In genomic region chr3:64026346-64026745, GRCh38 we compare ENCODE assay signal across 22 cellular contexts. TPM values are rescaled to one million over a fixed set of nuclear protein-coding genes. Genes with fewer than 3 reads are reported as not detected.
DNase-seq lines count a peak whose midpoint lies in the region; ATAC-seq, FAIRE-seq and TF ChIP-seq lines count a peak whose summit lies in the region.
"Had no signal": no experiment of that assay in that cellular context is flagged by ENCODE, and none has a peak within 500 bp of the region (broad histone marks: within the 10 kb centered on the region; RNA-seq: fewer than 3 reads in every experiment).

No MANE protein-coding gene starts in this region.

- no peak for FAIRE-seq in GM12891 (lab: Jason Lieb, UNC)
- FAIRE-seq in GM12878 (lab: Jason Lieb, UNC) = no peak
- FAIRE-seq in RCC 7860 (lab: Jason Lieb, UNC) = no peak
- FAIRE-seq: A549, G401.6, GM18507 had no signal

- CTCF ChIA-PET in GM12878 (lab: Yijun Ruan, JAX) = interaction anchor here (1.5 to 6.0 kb wide), 4 partner anchors 197 to 458 kb away, joined by 4 to 66 read pairs (median 8); no protein-coding TSS in a partner anchor

- H3K4me3 ChIP-seq in GM12878 = no peak overlapping the region
- H3K4me3 ChIP-seq in parathyroid adenoma (ENCODE audit: low read depth, low read length) = no peak overlapping the region
- H3K4me3 ChIP-seq: A549; BLaER1 treated with 17β-estradiol and CSF1 and Interleukin-3, amounts not matched to agents 10 nM and 100 nM; GM23338 had no signal

- H4K20me1 ChIP-seq in GM12878 (ENCODE audit: control insufficient read depth, insufficient read depth) = no peaks in the 10 kb centered on the region

- SMC1A ChIA-PET in GM12878 (lab: Charles Lee; ENCODE audit: uncharacterized antibody, unreplicated experiment) = interaction anchor here (0.9 to 2.7 kb wide), 2 partner anchors 94 to 458 kb away, joined by 3 to 18 read pairs; no protein-coding TSS in a partner anchor

- POLR2A ChIA-PET in GM12878 (lab: Charles Lee) = no interaction called here

- no TSS peak for BruUV-seq in GM12878 (replicated peaks; lab: Mats Ljungman, UMichigan)

- no peaks in the 10 kb centered on the region; the same call in 1 of the 2 replicates for H3K4me1 ChIP-seq in GM12878 (ENCODE audit: control insufficient read depth, insufficient read depth, low read length)
- H3K4me1 ChIP-seq in parathyroid adenoma = peaks cover 6% of the 10 kb centered on the region
- H3K4me1 ChIP-seq: BE2C had no signal

- H3K4me2 ChIP-seq in GM12878 (ENCODE audit: control insufficient read depth, insufficient read depth) = no peak overlapping the region
- H3K4me2 ChIP-seq in parathyroid adenoma (ENCODE audit: low read length) = peak overlapping the region; percentile 28
- H3K4me2 ChIP-seq: A549; BLaER1 treated with 17β-estradiol and CSF1 and Interleukin-3, amounts not matched to agents 10 nM and 100 nM; GM23338 had no signal

- DNase-seq in GM12891 (ENCODE audit: insufficient read length, low spot score) (no peak), GM12878 (ENCODE audit: low read depth, low spot score) (no peak), RCC 7860 (ENCODE audit: low spot score) (no peak), NCI-H446 (lab: John Stamatoyannopoulos, UW) (no peak)
- DNase-seq: 8988T; ACHN; AML-193; BE2C; Caco-2; CD8-positive, alpha-beta T cell; DMS153; DND-41; H9 had no signal

- H3K36me3 ChIP-seq in GM12878 (ENCODE audit: control insufficient read depth in 2 of 2, insufficient read depth in 2 of 2, low read length in 1 of 2) (peaks cover 0 to 3% of the 10 kb centered on the region in 2 experiments; a peak in 1 of 4 replicates), parathyroid adenoma (ENCODE audit: control insufficient read depth, insufficient read depth, low read length) (no peaks in the 10 kb centered on the region)

- intact Hi-C loops in GM12878 (cut with micrococcal nuclease; ENCODE audit: unreplicated experiment) = no loop called here

- RAD21 ChIA-PET in GM12878 (lab: Charles Lee; ENCODE audit: unreplicated experiment) = interaction anchor here (1.1 to 2.5 kb wide), 4 partner anchors 21 to 458 kb away, joined by 3 to 14 read pairs (median 4); no protein-coding TSS in a partner anchor

- in situ Hi-C loops in GM12878 (cut with MboI) = loop anchor here (5.0 kb wide), 1 partner anchor 371 kb away; no protein-coding TSS in a partner anchor

- H3K9ac ChIP-seq in GM12878 (ENCODE audit: control insufficient read depth, insufficient read depth, low read length) = no peak overlapping the region
- H3K9ac ChIP-seq in parathyroid adenoma = no peak overlapping the region
- H3K9ac ChIP-seq: BLaER1 treated with 17β-estradiol and CSF1 and Interleukin-3, amounts not matched to agents 10 nM and 100 nM had no signal

- H3K9me3 ChIP-seq in GM12878 (replicated peaks; ENCODE audit: control insufficient read depth, insufficient read depth, low read length) (no peaks in the 10 kb centered on the region), parathyroid adenoma (ENCODE audit: control insufficient read depth, low read length) (no peaks in the 10 kb centered on the region)
- H3K9me3 ChIP-seq: A549; BE2C; BLaER1 treated with 17β-estradiol and CSF1 and Interleukin-3, amounts not matched to agents 10 nM and 100 nM; Caco-2 had no signal

- WGBS in GM12878 (ENCODE audit: insufficient coverage, insufficient replicate concordance, low lambda C conversion rate, missing lambda C conversion rate) = 40% methylated on average over 2 of the region's 2 CpGs

- peaks cover 20% of the 10 kb centered on the region for H3K79me2 ChIP-seq in GM12878 (ENCODE audit: control insufficient read depth, insufficient read depth, low read length)
- peaks cover 18% of the 10 kb centered on the region for H3K79me2 ChIP-seq in parathyroid adenoma

- peak; percentile 17 for ATAC-seq in HG03175 (IDR thresholded peaks at IDR 0.05; ENCODE audit: unreplicated experiment)
- ATAC-seq in GM12878 = no peak
- ATAC-seq in GM21717 (IDR thresholded peaks at IDR 0.05; ENCODE audit: unreplicated experiment) = no peak
- ATAC-seq: A549; CD8-positive, alpha-beta T cell; GM23338; HCT116 had no signal

- H2AFZ ChIP-seq in GM12878 (ENCODE audit: control insufficient read depth, low read depth, low read length) (no peak overlapping the region), parathyroid adenoma (no peak overlapping the region)
- H2AFZ ChIP-seq: GM23338 had no signal

- no peak for TF ChIP-seq POLR2A in GM12891 (IDR thresholded peaks at IDR 0.05; ENCODE audit: low read depth, low read length)
- no peak for TF ChIP-seq POLR2A in GM12878 (IDR thresholded peaks at IDR 0.05; ENCODE audit: low read depth, low read length)

- no peak for TF ChIP-seq EP300 in GM12878 (IDR thresholded peaks at IDR 0.05; ENCODE audit: borderline replicate concordance in 1 of 2, control insufficient read depth in 1 of 2, low read depth in 2 of 2, low read length in 2 of 2)

- no peak for TF ChIP-seq RAD21 in GM12878 (IDR thresholded peaks at IDR 0.05; ENCODE audit: insufficient read depth, low read depth, low read length)

- H3K27me3 ChIP-seq in GM12878 (replicated peaks in 1 of 2; ENCODE audit: control insufficient read depth in 2 of 2, insufficient read depth in 2 of 2, low read length in 1 of 2) (no peaks in the 10 kb centered on the region), parathyroid adenoma (ENCODE audit: control insufficient read depth, insufficient read depth, low read length) (no peaks in the 10 kb centered on the region)
- H3K27me3 ChIP-seq: BE2C; BLaER1 treated with 17β-estradiol and CSF1 and Interleukin-3, amounts not matched to agents 10 nM and 100 nM had no signal

- no peak overlapping the region for H3K27ac ChIP-seq in GM12878 (ENCODE audit: control insufficient read depth, insufficient read depth)
- no peak overlapping the region for H3K27ac ChIP-seq in parathyroid adenoma
- H3K27ac ChIP-seq: BLaER1 treated with 17β-estradiol and CSF1 and Interleukin-3, amounts not matched to agents 10 nM and 100 nM had no signal

- TF ChIP-seq CTCF in GM12878 (IDR thresholded peaks at IDR 0.05 in 2 of 3, conservative IDR thresholded peaks at IDR 0.05 in 1 of 3; ENCODE audit: control insufficient read depth in 2 of 3, extremely low read depth in 1 of 3, insufficient read depth in 1 of 3, low read depth in 3 of 3, low read length in 3 of 3) (no peak), parathyroid adenoma (IDR thresholded peaks at IDR 0.05) (no peak)

TF ChIP-seq in GM12891, 5 proteins besides CTCF, POLR2A, EP300 and RAD21:
- TF ChIP-seq PAX5 (IDR thresholded peaks at IDR 0.05; ENCODE audit: insufficient read depth, low read length, severe bottlenecking) = no peak
- TF ChIP-seq POLR2AphosphoS5 (IDR thresholded peaks at IDR 0.05; ENCODE audit: low read depth, low read length) = no peak
- peak; percentile 33; the same call in 1 of the 2 replicates for TF ChIP-seq SPI1 (IDR thresholded peaks at IDR 0.05; ENCODE audit: low read depth, low read length)
- no peak for TF ChIP-seq POU2F2 (IDR thresholded peaks at IDR 0.05; ENCODE audit: low read depth, low read length)

TF ChIP-seq in GM12878, 131 proteins besides CTCF, POLR2A, EP300 and RAD21:
- TF ChIP-seq HDAC2 (IDR thresholded peaks at IDR 0.05) (no peak), SPI1 (IDR thresholded peaks at IDR 0.05; ENCODE audit: borderline replicate concordance, insufficient read depth, low read depth, low read length) (peak; percentile 59; the same call in 1 of the 2 replicates)
TF ChIP-seq in GM12878: peak in this region for 1.

RNA-seq across cellular contexts. Expression of gene PSMD6, which starts 3.1 kb away (rescaled TPM):
- 88.4 TPM for polyA plus RNA-seq in GM12891 (2012; ENCODE audit: low read depth, missing spikeins)
- total RNA-seq in GM12878 (2013; cell fraction: nucleolus; rRNA removed) = 103 and 104 TPM in 2 replicates
- total RNA-seq in GM12878 (2014; rRNA removed) (107 and 108 TPM in 2 replicates), GM12878 (2014; rRNA removed; fragmentation: Illumina TruSeq; extraction: Trizol) (112 and 123 TPM in 2 replicates), GM12878 (2021) (89.4 and 91.5 TPM in 2 replicates)
- polyA plus RNA-seq in GM12878 (2011; ENCODE audit: low read depth) = 40.4 TPM
- polyA plus RNA-seq in GM12878 (2011; rRNA removed) (68.7 and 79.2 TPM in 2 replicates), GM12878 (2014; fragmentation: Illumina TruSeq; extraction: Trizol) (106 and 119 TPM in 2 replicates), GM12878 (2014; fragmentation: Nextera tagmentation; extraction: Ambion mirVana) (100 to 1,000 TPM in 1 of 2 experiments, 10 to 100 TPM in 1; 84.3 to 124 TPM), GM12878 (2014; rRNA removed) (101 and 105 TPM in 2 replicates), GM12878 (2016; fragmentation: Nextera tagmentation; extraction: Ambion mirVana) (100 to 1,000 TPM; 196 to 199 TPM)
- polyA plus RNA-seq in GM12878 (2011; cell fraction: cytosol; rRNA removed) = 35.8 and 50.6 TPM in 2 replicates
- 64.6 and 78.6 TPM in 2 replicates for polyA plus RNA-seq in GM12878 (2011; cell fraction: nucleus; rRNA removed)
- polyA plus RNA-seq in GM12878 (2012) = 70.4 and 92.1 TPM in 2 replicates
- polyA minus RNA-seq in GM12878 (2011; rRNA and poly(A)+ RNA removed) = 39.0 and 53.7 TPM in 2 replicates
- polyA minus RNA-seq in GM12878 (2011; cell fraction: cytosol; rRNA and poly(A)+ RNA removed) = 18.6 and 21.1 TPM in 2 replicates
- 51.1 and 84.2 TPM in 2 replicates for polyA minus RNA-seq in GM12878 (2011; cell fraction: nucleus; rRNA and poly(A)+ RNA removed)
